Comparison of ENCODE assay signal across 8 cellular contexts in genomic region chr17:28406478-28406824, GRCh38. TPM values are rescaled to one million over a fixed set of nuclear protein-coding genes. Genes with fewer than 3 reads are reported as not detected.
DNase-seq lines count a peak whose midpoint lies in the region; ATAC-seq and TF ChIP-seq lines count a peak whose summit lies in the region.

No MANE protein-coding gene starts in this region.

- ATAC-seq in activated CD8-positive, alpha-beta memory T cell treated with anti-CD3 and anti-CD28 coated beads, Interleukin-2, amount 10 ng/mL, durations not matched to agents 7 days and 5 days: no peak
- no peak for ATAC-seq in HG02610 (IDR thresholded peaks at IDR 0.05; ENCODE audit: unreplicated experiment)
- ATAC-seq in HG03565 (IDR thresholded peaks at IDR 0.05; ENCODE audit: unreplicated experiment): no peak
- ATAC-seq in HG02970 (IDR thresholded peaks at IDR 0.05; ENCODE audit: low FRiP score, unreplicated experiment): no peak

- TF ChIP-seq CTCF in fibroblast of pulmonary artery (IDR thresholded peaks at IDR 0.05; ENCODE audit: low read length, missing control alignments) (no peak), ovary (IDR thresholded peaks at IDR 0.05) (no peak)

- no peak for TF ChIP-seq POLR2A in ovary (IDR thresholded peaks at IDR 0.05)

- H3K27ac ChIP-seq in ovary: peak overlapping the region in 1 of 2 donors; percentile 9

- no peak overlapping the region for H3K27ac Mint-ChIP-seq in activated CD8-positive, alpha-beta memory T cell treated with anti-CD3 and anti-CD28 coated beads, Interleukin-2, amount 10 ng/mL, durations not matched to agents 7 days and 5 days

- no peaks in the 10 kb centered on the region for H3K9me3 Mint-ChIP-seq in activated CD8-positive, alpha-beta memory T cell treated with anti-CD3 and anti-CD28 coated beads, Interleukin-2, amount 10 ng/mL, durations not matched to agents 7 days and 5 days (ENCODE audit: low read depth)

- H3K4me1 ChIP-seq in ovary (ENCODE audit: insufficient read depth): peaks cover 7% of the 10 kb centered on the region

- intact Hi-C loops in ovary (cut with DNase I): no loop called here

- no peak for TF ChIP-seq EP300 in ovary (IDR thresholded peaks at IDR 0.05)

- no peaks in the 10 kb centered on the region for H3K27me3 ChIP-seq in ovary

- H3K9me3 ChIP-seq in ovary: no peaks in the 10 kb centered on the region

- H3K27me3 Mint-ChIP-seq in activated CD8-positive, alpha-beta memory T cell treated with anti-CD3 and anti-CD28 coated beads, Interleukin-2, amount 10 ng/mL, durations not matched to agents 7 days and 5 days: peaks cover 12% of the 10 kb centered on the region

- CTCF ChIA-PET in activated CD8-positive, alpha-beta memory T cell treated with anti-CD3 and anti-CD28 coated beads, Interleukin-2, amount 10 ng/mL, durations not matched to agents 7 days and 5 days (lab: Charles Lee): interaction anchor here (1.0 to 2.7 kb wide), 2 partner anchors 10 to 22 kb away, joined by 3 to 21 read pairs; no protein-coding TSS in a partner anchor

- H3K4me1 Mint-ChIP-seq in activated CD8-positive, alpha-beta memory T cell treated with anti-CD3 and anti-CD28 coated beads, Interleukin-2, amount 10 ng/mL, durations not matched to agents 7 days and 5 days: peaks cover 15% of the 10 kb centered on the region

- H3K4me3 Mint-ChIP-seq in activated CD8-positive, alpha-beta memory T cell treated with anti-CD3 and anti-CD28 coated beads, Interleukin-2, amount 10 ng/mL, durations not matched to agents 7 days and 5 days: peak overlapping the region; percentile 68

- H3K36me3 Mint-ChIP-seq in activated CD8-positive, alpha-beta memory T cell treated with anti-CD3 and anti-CD28 coated beads, Interleukin-2, amount 10 ng/mL, durations not matched to agents 7 days and 5 days: no peaks in the 10 kb centered on the region

- no peak for DNase-seq in activated CD8-positive, alpha-beta memory T cell treated with anti-CD3 and anti-CD28 coated beads, Interleukin-2, amount 10 ng/mL, durations not matched to agents 7 days and 5 days
- DNase-seq in activated CD8-positive, alpha-beta memory T cell treated with anti-CD3 and anti-CD28 coated beads for 24 hours: no peak
- DNase-seq in SK-N-DZ (ENCODE audit: low spot score) (peak; percentile 58), fibroblast of pulmonary artery (ENCODE audit: low read depth) (no peak), ovary (no peak)

- no peaks in the 10 kb centered on the region for H3K36me3 ChIP-seq in ovary

- H3K4me3 ChIP-seq in fibroblast of pulmonary artery (replicated peaks; ENCODE audit: low read depth, low read length) (peak overlapping the region; percentile 61), ovary (peak overlapping the region; percentile 88)

- 26 to 36% (median 30%) methylated on average over 9 of the region's 9 CpGs for WGBS in ovary, 3 donors

RNA-seq across cellular contexts. Expression of gene SLC46A1, which starts 0.4 kb away (rescaled TPM):
- total RNA-seq in activated CD8-positive, alpha-beta memory T cell treated with anti-CD3 and anti-CD28 coated beads, Interleukin-2, amount 10 ng/mL, durations not matched to agents 7 days and 5 days: 1 to 10 TPM; 3.0 to 5.3 TPM
- 8.9 and 13.0 TPM in 2 replicates for polyA plus RNA-seq in SK-N-DZ (2014; cell fraction: cytosol; rRNA removed)
- polyA plus RNA-seq in SK-N-DZ (2014; cell fraction: nucleus; rRNA removed): 3.4 and 6.9 TPM in 2 replicates
- total RNA-seq in ovary: 10 to 100 TPM in 5 of 7 donors, 1 to 10 TPM in 2; 5.0 to 13.6 (median 12.2) TPM
- 10 to 100 TPM in 1 of 2 donors, 1 to 10 TPM in 1; 4.0 to 32.2 TPM for polyA plus RNA-seq in ovary

RNA-seq across cellular contexts. Expression of gene SARM1, which starts 35.0 kb away (rescaled TPM):
- 10 to 100 TPM; 20.2 to 24.8 TPM for total RNA-seq in activated CD8-positive, alpha-beta memory T cell treated with anti-CD3 and anti-CD28 coated beads, Interleukin-2, amount 10 ng/mL, durations not matched to agents 7 days and 5 days
- polyA plus RNA-seq in SK-N-DZ (2014; cell fraction: cytosol; rRNA removed): 49.9 and 50.4 TPM in 2 replicates
- 54.6 and 60.5 TPM in 2 replicates for polyA plus RNA-seq in SK-N-DZ (2014; cell fraction: nucleus; rRNA removed)
- 10 to 100 TPM in 6 of 7 donors, 1 to 10 TPM in 1; 7.4 to 21.5 (median 16.5) TPM for total RNA-seq in ovary
- polyA plus RNA-seq in ovary: 10 to 100 TPM in 1 of 2 donors, 1 to 10 TPM in 1; 9.0 to 12.4 TPM

RNA-seq across cellular contexts. Expression of gene VTN, which starts 36.3 kb away (rescaled TPM):
- total RNA-seq in activated CD8-positive, alpha-beta memory T cell treated with anti-CD3 and anti-CD28 coated beads, Interleukin-2, amount 10 ng/mL, durations not matched to agents 7 days and 5 days: under 1 TPM; 0.18 to 0.26 TPM
- 0.57 and 1.6 TPM in 2 replicates for polyA plus RNA-seq in SK-N-DZ (2014; cell fraction: cytosol; rRNA removed)
- 3.8 and 4.2 TPM in 2 replicates for polyA plus RNA-seq in SK-N-DZ (2014; cell fraction: nucleus; rRNA removed)
- total RNA-seq in ovary: 1 to 10 TPM in 5 of 7 donors, under 1 TPM in 1, not detected in 1; 0.25 to 5.9 (median 4.1) TPM
- polyA plus RNA-seq in ovary: 10 to 100 TPM in 1 of 2 donors, 1 to 10 TPM in 1; 1.5 to 20.5 TPM

RNA-seq across cellular contexts. Expression of gene SEBOX, which starts 41.5 kb away (rescaled TPM):
- not detected for total RNA-seq in activated CD8-positive, alpha-beta memory T cell treated with anti-CD3 and anti-CD28 coated beads, Interleukin-2, amount 10 ng/mL, durations not matched to agents 7 days and 5 days
- polyA plus RNA-seq in SK-N-DZ (2014; cell fraction: cytosol; rRNA removed): not detected in 2 replicates
- not detected in 2 replicates for polyA plus RNA-seq in SK-N-DZ (2014; cell fraction: nucleus; rRNA removed)
- not detected for total RNA-seq in ovary
- not detected for polyA plus RNA-seq in ovary

RNA-seq across cellular contexts. Expression of gene POLDIP2, which starts 49.1 kb away (rescaled TPM):
- total RNA-seq in activated CD8-positive, alpha-beta memory T cell treated with anti-CD3 and anti-CD28 coated beads, Interleukin-2, amount 10 ng/mL, durations not matched to agents 7 days and 5 days: 10 to 100 TPM; 68.6 to 83.5 TPM
- 139 and 142 TPM in 2 replicates for polyA plus RNA-seq in SK-N-DZ (2014; cell fraction: cytosol; rRNA removed)
- 96.3 and 97.9 TPM in 2 replicates for polyA plus RNA-seq in SK-N-DZ (2014; cell fraction: nucleus; rRNA removed)
- 10 to 100 TPM; 37.4 to 82.6 (median 59.6) TPM for total RNA-seq in ovary
- 100 to 1,000 TPM in 1 of 2 donors, 10 to 100 TPM in 1; 43.4 to 110 TPM for polyA plus RNA-seq in ovary
